In the genomic region with DNA sequence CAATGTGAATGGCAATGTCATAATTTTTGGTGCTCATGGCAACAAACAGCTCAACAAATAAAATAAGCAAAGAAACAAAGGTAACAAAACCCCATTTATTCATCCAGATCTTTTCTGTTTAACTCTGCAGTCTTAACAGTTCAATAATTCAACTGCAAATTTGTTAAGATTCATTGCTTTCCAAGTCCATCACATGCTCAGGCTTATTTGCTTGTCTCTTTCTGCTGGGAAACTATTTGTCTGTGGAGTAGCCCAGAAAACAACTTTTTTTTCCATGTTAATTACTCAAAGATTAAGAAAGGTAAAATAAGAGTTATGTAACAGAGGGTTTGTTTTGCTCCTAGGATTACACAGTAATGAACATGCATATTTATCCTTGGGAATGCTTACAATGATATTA, we compare ENCODE assay signal across 24 cellular contexts.
"Had no signal": no experiment of that assay in that cellular context is flagged by ENCODE, and none has a peak within 500 bp of the region (broad histone marks: within the 10 kb centered on the region; RNA-seq: fewer than 3 reads in every experiment).

No MANE protein-coding gene starts in this region.

- H3K4me3 ChIP-seq: body of pancreas, breast epithelium, K562, SJCRH30, SK-N-MC had no signal

- H3K4me1 ChIP-seq: breast epithelium, SJCRH30 had no signal

- H3K27me3 ChIP-seq: body of pancreas, breast epithelium had no signal

- H3K9me3 ChIP-seq: body of pancreas, breast epithelium, SJCRH30 had no signal

- DNase-seq: activated CD4-positive, alpha-beta T cell treated with anti-CD3 and anti-CD28 coated beads, Interleukin-2, amount 10 ng/mL, durations not matched to agents 24 days and 14 days; activated CD4-positive, alpha-beta T cell treated with anti-CD3 and anti-CD28 coated beads, Interleukin-2, amount 50 U/mL, for 4 hours; activated CD8-positive, alpha-beta T cell treated with anti-CD3 and anti-CD28 coated beads, Interleukin-2, amount 10 ng/mL, durations not matched to agents 7 days and 5 days; activated gamma-delta T cell; activated naive CD4-positive, alpha-beta T cell treated with Interleukin-2 at 50 U/mL for 16 hours; activated naive CD8-positive, alpha-beta T cell treated with anti-CD3 and anti-CD28 coated beads, Interleukin-2, amount 10 ng/mL, durations not matched to agents 7 days and 5 days; activated T-cell treated with anti-CD3 and anti-CD28 coated beads, Interleukin-2, amount 50 U/mL, for 24 hours; amygdala; body of pancreas; NCI-H1105 treated with DMSO at 0.1 percent for 48 hours; NCI-H1436 treated with DMSO at 0.1 percent for 48 hours; NCI-H1694 treated with DMSO at 0.1 percent for 48 hours; NCI-H2029; NCI-H345; NCI-H524 treated with DMSO at 0.1 percent for 48 hours; SHP77; SJCRH30; T1000; WERI-Rb-1 had no signal

- H3K27ac ChIP-seq: body of pancreas, SJCRH30, SK-N-MC, WERI-Rb-1 had no signal

- ATAC-seq: activated CD8-positive, alpha-beta T cell treated with anti-CD3 and anti-CD28 coated beads, Interleukin-2, amount 10 ng/mL, durations not matched to agents 7 days and 5 days; body of pancreas; K562; Panc1 had no signal

- FAIRE-seq: astrocyte, K562 had no signal
